Comparison of ENCODE assay signal across 12 cellular contexts in the genomic region with DNA sequence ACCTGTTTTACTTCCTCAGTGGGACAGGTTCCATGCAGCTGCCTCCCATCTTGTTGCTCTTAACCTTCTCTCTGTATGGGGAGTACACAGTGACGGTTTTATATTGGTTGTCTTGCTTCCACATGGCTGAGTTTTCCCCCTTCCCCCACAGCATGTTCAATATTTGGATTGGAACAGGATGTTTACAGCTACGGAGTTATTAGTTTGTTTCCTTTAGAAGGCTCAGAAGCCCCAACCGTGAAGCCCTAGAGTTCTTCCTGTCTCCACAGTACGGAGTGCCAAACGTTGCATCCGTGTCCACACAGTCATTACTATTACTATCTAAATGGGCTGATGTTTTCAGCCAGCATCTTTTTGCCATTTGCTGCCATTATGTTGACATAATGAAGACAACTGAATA.
"Had no signal": no experiment of that assay in that cellular context is flagged by ENCODE, and none has a peak within 500 bp of the region (broad histone marks: within the 10 kb centered on the region; RNA-seq: fewer than 3 reads in every experiment).

No MANE protein-coding gene starts in this region.

- H3K9me3 ChIP-seq: pancreas, thoracic aorta had no signal

- H3K36me3 ChIP-seq: pancreas, thoracic aorta had no signal

- H3K27me3 ChIP-seq: pancreas had no signal

- H3K27ac ChIP-seq: epithelial cell of prostate, pancreas, thoracic aorta had no signal

- ATAC-seq: activated CD4-positive, CD25-positive, alpha-beta regulatory T cell treated with anti-CD3 and anti-CD28 coated beads, Interleukin-2, amount 50 U/mL, for 24 hours; left colon; pancreas; stimulated activated effector memory CD8-positive, alpha-beta T cell treated with anti-CD3 and anti-CD28 coated beads, Interleukin-12 subunit alpha, Interleukin-12 subunit beta, amount 100 ng/mL, for 72 hours had no signal

- H3K4me1 ChIP-seq: pancreas had no signal

- H3K4me3 ChIP-seq: pancreas, thoracic aorta had no signal

- DNase-seq: activated naive CD4-positive, alpha-beta T cell; activated naive CD8-positive, alpha-beta T cell treated with anti-CD3 and anti-CD28 coated beads, Interleukin-2, amount 10 ng/mL, durations not matched to agents 7 days and 5 days; effector memory CD4-positive, alpha-beta T cell; left colon; mammary epithelial cell; naive B cell; pancreas; stimulated activated CD4-positive, alpha-beta T cell treated with anti-CD3 and anti-CD28 coated beads, Interleukin-12 subunit alpha, Interleukin-12 subunit beta, amount 100 ng/mL, for 4 hours had no signal
